13 cellular contexts compared by ENCODE assay signal in the genomic region with DNA sequence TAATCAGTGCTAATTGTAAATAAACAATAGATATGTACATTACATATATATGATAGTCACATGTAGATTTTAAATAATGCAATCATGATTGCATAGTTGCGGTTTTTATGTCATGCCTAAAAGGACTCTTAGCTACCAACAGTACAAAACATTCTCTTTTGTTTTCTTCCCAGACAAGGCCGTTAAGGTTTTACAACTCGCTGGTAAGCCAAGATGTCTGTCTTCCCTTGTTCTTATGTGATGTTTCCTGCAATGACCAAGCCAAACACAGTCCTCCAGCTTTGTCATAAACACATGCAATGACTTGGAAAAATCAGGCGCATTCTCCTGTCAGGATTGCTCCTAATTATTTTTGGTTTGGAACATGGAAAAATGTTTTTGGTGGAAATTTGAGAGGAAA.
DNase-seq lines count a peak whose midpoint lies in the region; ATAC-seq and TF ChIP-seq lines count a peak whose summit lies in the region.
"Had no signal": no experiment of that assay in that cellular context is flagged by ENCODE, and none has a peak within 500 bp of the region (broad histone marks: within the 10 kb centered on the region; RNA-seq: fewer than 3 reads in every experiment).

No MANE protein-coding gene starts in this region.

- no peak overlapping the region for H2BK5ac ChIP-seq in trophoblast cell (ENCODE audit: low read depth, low read length, poor library complexity)

- DNase-seq in trophoblast cell (no peak), NCI-H524 (lab: John Stamatoyannopoulos, UW) (no peak), PC-3 (no peak), iPS-NIHi7 (ENCODE audit: extremely low spot score) (no peak)
- DNase-seq: Caco-2; CD8-positive, alpha-beta T cell; DND-41; GF-D8; H7; IMR-90 had no signal

- H3K4me2 ChIP-seq in trophoblast cell (ENCODE audit: low read length) = no peak overlapping the region
- no peak overlapping the region for H3K4me2 ChIP-seq in PC-3 (ENCODE audit: low read length)

- no peak overlapping the region for H4K8ac ChIP-seq in trophoblast cell (ENCODE audit: low read depth, low read length)

- ATAC-seq in PC-3 = no peak
- no peak for ATAC-seq in GM21786 (IDR thresholded peaks at IDR 0.05; ENCODE audit: unreplicated experiment)
- ATAC-seq: CD8-positive, alpha-beta T cell had no signal

- WGBS in mesodermal cell (ENCODE audit: insufficient coverage in 2 of 2), 2 experiments = 50 to 93% methylated on average over 2 of the region's 4 CpGs
- no CpG with 5 or more reads among the region's 4 CpGs for WGBS in trophoblast cell (ENCODE audit: extremely low coverage, insufficient coverage, insufficient read length)

- TF ChIP-seq CTCF in HEK293 (tag by site-specific recombination; IDR thresholded peaks at IDR 0.05) (no peak), PC-3 (conservative IDR thresholded peaks at IDR 0.05; ENCODE audit: low read depth, low read length) (no peak)

- H4K91ac ChIP-seq in trophoblast cell (ENCODE audit: low read depth, low read length) = no peak overlapping the region

- no peak overlapping the region for H3K4ac ChIP-seq in trophoblast cell (ENCODE audit: low read depth, low read length)

- H2AK5ac ChIP-seq in trophoblast cell (ENCODE audit: low read length) = no peak overlapping the region

- H3K9ac ChIP-seq in trophoblast cell (ENCODE audit: low read length) (no peak overlapping the region), PC-3 (ENCODE audit: low read length) (no peak overlapping the region)

- H2BK120ac ChIP-seq in trophoblast cell (ENCODE audit: insufficient read depth, low read length, poor library complexity) = no peak overlapping the region

- no peak overlapping the region for H4K12ac ChIP-seq in trophoblast cell (ENCODE audit: low read depth, low read length)

- CTCF ChIA-PET in HEK293 (lab: Yijun Ruan, JAX) (interaction anchor here (0.6 kb wide), 2 partner anchors 186 to 245 kb away, joined by 3 read pairs; no protein-coding TSS in a partner anchor), PC-3 (lab: Charles Lee) (no interaction called here)

- no peaks in the 10 kb centered on the region for H3F3A ChIP-seq in PC-3 (ENCODE audit: low read length, unreplicated experiment)

- POLR2A ChIA-PET in HEK293 (lab: Yijun Ruan, JAX) (no interaction called here), PC-3 (lab: Charles Lee; ENCODE audit: unreplicated experiment) (no interaction called here)

- peaks cover 4% of the 10 kb centered on the region for H3K4me1 ChIP-seq in HEK293 (ENCODE audit: control insufficient read depth, insufficient read depth, low read length)
- H3K4me1 ChIP-seq in mesodermal cell (ENCODE audit: control insufficient read depth, insufficient read depth, low read length, poor library complexity, severe bottlenecking) = peaks cover 3% of the 10 kb centered on the region
- no peaks in the 10 kb centered on the region for H3K4me1 ChIP-seq in trophoblast cell (ENCODE audit: control insufficient read depth in 1 of 2, insufficient read depth in 2 of 2, low read length in 2 of 2)
- no peaks in the 10 kb centered on the region for H3K4me1 ChIP-seq in PC-3 (ENCODE audit: insufficient read depth, low read length)

- H3K14ac ChIP-seq in trophoblast cell (ENCODE audit: low read length) = no peak overlapping the region

- peak overlapping the region; percentile 86 for H3K23ac ChIP-seq in trophoblast cell (ENCODE audit: low read length)

- H2BK12ac ChIP-seq in trophoblast cell (ENCODE audit: low read length) = no peak overlapping the region

- H3K9me3 ChIP-seq in HEK293 (ENCODE audit: control insufficient read depth, insufficient read depth, low read depth, low read length) (no peaks in the 10 kb centered on the region; the same call in 1 of the 2 replicates), mesodermal cell (ENCODE audit: control insufficient read depth, low read length) (no peaks in the 10 kb centered on the region), trophoblast cell (ENCODE audit: insufficient read depth, low read depth, low read length) (no peaks in the 10 kb centered on the region), PC-3 (ENCODE audit: low read length) (no peaks in the 10 kb centered on the region)
- H3K9me3 ChIP-seq: Caco-2 had no signal

- H3K27me3 ChIP-seq in trophoblast cell (ENCODE audit: insufficient read depth, low read length) (no peaks in the 10 kb centered on the region), PC-3 (ENCODE audit: low read length) (no peaks in the 10 kb centered on the region)

- H3K4me3 ChIP-seq in HEK293 (ENCODE audit: low read depth, low read length) (no peak overlapping the region), mesodermal cell (ENCODE audit: extremely low read depth, insufficient read depth, low read length, poor library complexity, severe bottlenecking) (no peak overlapping the region), trophoblast cell (ENCODE audit: low read depth, low read length) (no peak overlapping the region), PC-3 (ENCODE audit: low read length) (no peak overlapping the region)

- H3K36me3 ChIP-seq in HEK293 (ENCODE audit: control insufficient read depth in 2 of 2, insufficient read depth in 1 of 2, low read length in 2 of 2) (no peaks in the 10 kb centered on the region), mesodermal cell (ENCODE audit: control insufficient read depth, insufficient read depth, low read length) (no peaks in the 10 kb centered on the region), trophoblast cell (ENCODE audit: control insufficient read depth in 1 of 2, insufficient read depth in 2 of 2, low read length in 2 of 2) (no peaks in the 10 kb centered on the region), PC-3 (ENCODE audit: low read depth, low read length) (no peaks in the 10 kb centered on the region)

- no peaks in the 10 kb centered on the region for H4K20me1 ChIP-seq in PC-3 (ENCODE audit: low read length)

- H3K9me2 ChIP-seq in PC-3 (replicated peaks; ENCODE audit: low read length) = no peaks in the 10 kb centered on the region

- H3K27ac ChIP-seq in HEK293 (ENCODE audit: extremely low read depth, low read depth, low read length) (no peak overlapping the region), mesodermal cell (ENCODE audit: low read depth, low read length, severe bottlenecking) (peak overlapping the region; percentile 74), trophoblast cell (ENCODE audit: low read depth, low read length) (no peak overlapping the region), PC-3 (ENCODE audit: low read length) (no peak overlapping the region)

- intact Hi-C loops in PC-3 (cut with micrococcal nuclease) = no loop called here

- H2AFZ ChIP-seq in trophoblast cell (ENCODE audit: insufficient read depth, low read length, poor library complexity) (no peak overlapping the region), PC-3 (ENCODE audit: low read length) (no peak overlapping the region)

- H3K18ac ChIP-seq in trophoblast cell (ENCODE audit: low read length) = no peak overlapping the region

- H3K79me2 ChIP-seq in trophoblast cell (ENCODE audit: control insufficient read depth, insufficient read depth, low read length, poor library complexity) = no peaks in the 10 kb centered on the region
- H3K79me2 ChIP-seq in PC-3 (ENCODE audit: low read length) = no peaks in the 10 kb centered on the region

- BruUV-seq in PC-3 (replicated peaks; lab: Mats Ljungman, UMichigan) = no TSS peak

- peaks cover 3% of the 10 kb centered on the region for H3K79me1 ChIP-seq in trophoblast cell (ENCODE audit: low read length)

TF ChIP-seq in HEK293, 187 proteins besides CTCF, POLR2A, EP300 and RAD21:
- TF ChIP-seq ZFP37 (tag by site-specific recombination; IDR thresholded peaks at IDR 0.05) (no peak), ZNF335 (tag by site-specific recombination; conservative IDR thresholded peaks at IDR 0.05) (0 out of 2 replicates have a peak, but pooled peaks have one; percentile 7)
- TF ChIP-seq, protein P1, sequence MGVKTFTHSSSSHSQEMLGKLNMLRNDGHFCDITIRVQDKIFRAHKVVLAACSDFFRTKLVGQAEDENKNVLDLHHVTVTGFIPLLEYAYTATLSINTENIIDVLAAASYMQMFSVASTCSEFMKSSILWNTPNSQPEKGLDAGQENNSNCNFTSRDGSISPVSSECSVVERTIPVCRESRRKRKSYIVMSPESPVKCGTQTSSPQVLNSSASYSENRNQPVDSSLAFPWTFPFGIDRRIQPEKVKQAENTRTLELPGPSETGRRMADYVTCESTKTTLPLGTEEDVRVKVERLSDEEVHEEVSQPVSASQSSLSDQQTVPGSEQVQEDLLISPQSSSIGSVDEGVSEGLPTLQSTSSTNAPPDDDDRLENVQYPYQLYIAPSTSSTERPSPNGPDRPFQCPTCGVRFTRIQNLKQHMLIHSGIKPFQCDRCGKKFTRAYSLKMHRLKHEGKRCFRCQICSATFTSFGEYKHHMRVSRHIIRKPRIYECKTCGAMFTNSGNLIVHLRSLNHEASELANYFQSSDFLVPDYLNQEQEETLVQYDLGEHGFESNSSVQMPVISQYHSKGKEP (tag by site-specific recombination; IDR thresholded peaks at IDR 0.05) = peak; percentile 8; the same call in 1 of the 2 replicates
